In the genomic region with DNA sequence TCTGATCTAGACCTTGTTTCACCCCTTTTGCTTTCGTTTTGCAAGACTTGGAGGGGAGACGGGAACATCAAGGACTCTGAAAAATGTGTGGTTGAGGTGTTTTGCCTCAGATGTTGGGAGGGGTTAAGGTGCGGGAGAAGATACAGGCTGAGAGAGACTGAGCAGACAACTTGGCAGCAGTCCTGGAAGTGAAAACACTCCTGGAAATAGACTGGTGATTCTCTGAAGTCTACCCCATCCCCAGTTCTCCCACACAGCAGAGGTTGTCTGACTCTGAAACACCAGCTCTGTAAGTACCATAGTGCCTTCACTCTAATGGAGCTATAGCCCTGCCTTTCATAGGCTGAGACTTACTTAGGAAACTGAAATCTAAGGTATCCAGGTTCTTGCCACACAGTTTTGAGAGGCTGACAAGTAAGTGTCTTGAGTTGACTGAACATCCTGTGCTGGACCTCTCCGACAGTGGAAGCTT, we compare ENCODE assay signal across 30 cellular contexts.
DNase-seq lines count a peak whose midpoint lies in the region; ATAC-seq, FAIRE-seq and TF ChIP-seq lines count a peak whose summit lies in the region.
"Had no signal": no experiment of that assay in that cellular context is flagged by ENCODE, and none has a peak within 500 bp of the region (broad histone marks: within the 10 kb centered on the region; RNA-seq: fewer than 3 reads in every experiment).

No MANE protein-coding gene starts in this region.

- H3K4me1 ChIP-seq in left lung, result no peaks in the 10 kb centered on the region
- peaks cover 3% of the 10 kb centered on the region for H3K4me1 ChIP-seq in rectal smooth muscle tissue (ENCODE audit: control insufficient read depth, insufficient read depth, low read length)
- H3K4me1 ChIP-seq: Caco-2 had no signal

- no peak overlapping the region for H3K4me3 ChIP-seq in left lung
- H3K4me3 ChIP-seq in rectal smooth muscle tissue (ENCODE audit: low read length), result no peak overlapping the region
- H3K4me3 ChIP-seq: A549, GM12878, MG63, smooth muscle cell, thoracic aorta had no signal

- no peak overlapping the region for H3K9ac ChIP-seq in rectal smooth muscle tissue (ENCODE audit: low read length)

- DNase-seq in left cardiac atrium (no peak), Right ventricle myocardium inferior (ENCODE audit: missing footprints) (no peak), left lung (no peak), AG20443 (ENCODE audit: low spot score) (no peak), frontal cortex (ENCODE audit: low spot score in 2 of 2) (no peak)
- DNase-seq: activated CD4-positive, alpha-beta T cell treated with anti-CD3 and anti-CD28 coated beads for 48 hours; activated naive CD4-positive, alpha-beta T cell treated with anti-CD3 and anti-CD28 coated beads for 36 hours; activated T-cell treated with anti-CD3 and anti-CD28 coated beads, Interleukin-2, amount 50 U/mL, for 72 hours; Caco-2; DMS79 treated with DMSO at 0.1 percent for 48 hours; islet precursor cell; MG63; naive thymus-derived CD8-positive, alpha-beta T cell; NCI-H146; NCI-H2171 treated with DMSO at 0.1 percent for 48 hours; NCI-H526 treated with DMSO at 0.1 percent for 48 hours; OCI-M1; SHP77 treated with DMSO at 0.1 percent for 48 hours; stimulated activated CD4-positive, alpha-beta T cell treated with anti-CD3 and anti-CD28 coated beads, Interleukin-2, amount 100 ng/mL, for 48 hours; stimulated activated naive B cell treated with anti-CD40 and anti-IgM and Interleukin-4, amounts not matched to agents 10 μg/mL and 1 μg/mL and 100 μg/mL, for 72 hours; T-helper 1 cell had no signal

- H3K27ac ChIP-seq in left lung (no peak overlapping the region), rectal smooth muscle tissue (ENCODE audit: low read depth, low read length) (peak overlapping the region; percentile 71)
- H3K27ac ChIP-seq: A549, dorsolateral prefrontal cortex, thoracic aorta had no signal

- H3K27me3 ChIP-seq in left lung (no peaks in the 10 kb centered on the region), rectal smooth muscle tissue (ENCODE audit: control insufficient read depth, insufficient read depth, low read length) (no peaks in the 10 kb centered on the region)
- H3K27me3 ChIP-seq: dorsolateral prefrontal cortex, MG63 had no signal

- FAIRE-seq in frontal cortex (lab: Jason Lieb, UNC), result no peak
- FAIRE-seq: A549, GM12878 had no signal

- TF ChIP-seq CTCF in left lung (IDR thresholded peaks at IDR 0.05), result no peak

- peak; percentile 87 to 96 for ATAC-seq in left cardiac atrium
- no peak for ATAC-seq in Right ventricle myocardium inferior
- peak; percentile 78 for ATAC-seq in left lung
- no peak for ATAC-seq in HG02798 (IDR thresholded peaks at IDR 0.05; ENCODE audit: poor library complexity, unreplicated experiment)
- ATAC-seq in HG03095 (IDR thresholded peaks at IDR 0.05; ENCODE audit: unreplicated experiment), result no peak
- ATAC-seq: A549; activated T-cell treated with anti-CD3 and anti-CD28 coated beads, Interleukin-2, amount 50 U/mL, for 72 hours; GM12878; HCT116; naive thymus-derived CD8-positive, alpha-beta T cell; stimulated activated naive B cell treated with anti-CD40 and anti-IgM and Interleukin-4, amounts not matched to agents 10 μg/mL and 1 μg/mL and 100 μg/mL, for 72 hours had no signal

- no peaks in the 10 kb centered on the region for H3K9me3 ChIP-seq in left lung
- H3K9me3 ChIP-seq: A549, Caco-2, MG63, thoracic aorta had no signal

- H3K36me3 ChIP-seq in left lung (no peaks in the 10 kb centered on the region), rectal smooth muscle tissue (ENCODE audit: control insufficient read depth, insufficient read depth, low read length) (no peaks in the 10 kb centered on the region)
- H3K36me3 ChIP-seq: MG63, thoracic aorta had no signal

- intact Hi-C loops in left cardiac atrium (cut with DNase I), result no loop called here
- intact Hi-C loops in Right ventricle myocardium inferior (cut with DNase I), result no loop called here
- intact Hi-C loops in left lung (cut with DNase I), result no loop called here

Comparison
In these comparisons a context has a peak if more than half of its experiments do, and no peak if none do; other contexts are left out.
1. ATAC-seq: peak in left cardiac atrium (2 of 2) and left lung (single experiment); none in Right ventricle myocardium inferior (single experiment), HG02798 (single experiment) and HG03095 (single experiment).